In the genomic region with DNA sequence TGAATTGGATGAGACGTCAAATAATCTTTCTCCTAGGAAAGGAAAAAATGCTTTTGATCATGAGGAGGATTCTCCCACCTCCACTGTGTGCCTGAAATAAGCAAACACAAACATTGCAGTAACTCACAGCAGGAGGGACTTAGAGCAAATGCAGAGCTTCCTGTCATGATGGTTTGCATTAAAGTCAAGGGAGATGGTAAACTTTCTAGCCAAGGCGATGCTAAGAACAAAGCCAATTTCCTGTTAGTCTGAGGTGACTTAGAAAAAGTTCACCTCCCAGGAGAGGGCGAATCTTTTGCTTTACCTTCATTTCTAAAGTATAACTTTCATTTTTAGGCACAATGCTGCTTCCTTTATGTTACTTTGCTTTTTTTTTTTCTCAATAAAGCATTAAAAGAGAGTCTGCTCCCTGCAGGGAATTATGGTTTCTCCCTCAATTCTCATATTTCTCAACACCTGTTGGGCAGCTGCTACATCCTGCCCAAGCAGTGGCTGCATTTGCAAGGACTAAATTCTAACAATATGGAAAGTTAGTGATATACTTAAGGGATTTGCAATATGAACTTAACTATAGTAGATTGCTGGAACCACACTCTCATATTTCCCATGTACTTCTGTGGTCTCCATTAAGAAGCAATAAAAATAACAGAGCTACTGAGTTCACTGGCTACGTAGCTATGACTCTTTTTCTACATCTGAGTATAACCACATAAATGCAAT, we compare ENCODE assay signal across 20 cellular contexts.
DNase-seq lines count a peak whose midpoint lies in the region; ATAC-seq and TF ChIP-seq lines count a peak whose summit lies in the region.
"Had no signal": no experiment of that assay in that cellular context is flagged by ENCODE, and none has a peak within 500 bp of the region (broad histone marks: within the 10 kb centered on the region; RNA-seq: fewer than 3 reads in every experiment).

No MANE protein-coding gene starts in this region.

- no peaks in the 10 kb centered on the region for H3F3A ChIP-seq in GM23338 (replicated peaks; ENCODE audit: low read depth)

- H3K79me2 ChIP-seq in GM23338 (replicated peaks; ENCODE audit: insufficient read depth) = no peaks in the 10 kb centered on the region

- TF ChIP-seq POLR2A in breast epithelium (IDR thresholded peaks at IDR 0.05) = no peak

- TF ChIP-seq CTCF in GM23338 (conservative IDR thresholded peaks at IDR 0.05; ENCODE audit: low read depth in 2 of 2) (no peak), endodermal cell (conservative IDR thresholded peaks at IDR 0.05) (no peak), breast epithelium (IDR thresholded peaks at IDR 0.05) (no peak)

- H3K27ac Mint-ChIP-seq in GM23338 = no peak overlapping the region
- H3K27ac Mint-ChIP-seq in endodermal cell = no peak overlapping the region
- H3K27ac Mint-ChIP-seq: activated CD4-positive, alpha-beta memory T cell treated with anti-CD3 and anti-CD28 coated beads, Interleukin-2, amount 10 ng/mL, durations not matched to agents 7 days and 5 days; activated T-helper 2 cell treated with anti-CD3 and anti-CD28 coated beads, Interferon-gamma antibody, Interleukin-2, Interleukin-4, amounts not matched to agents 10 μg/mL and 5 μg/mL and 100 μg/mL, durations not matched to agents 14 hours and 24 hours and 36 hours had no signal

- H3K4me3 Mint-ChIP-seq in GM23338 = peak overlapping the region; percentile 36; the same call in 1 of the 3 replicates
- H3K4me3 Mint-ChIP-seq in endodermal cell = no peak overlapping the region
- H3K4me3 Mint-ChIP-seq: activated CD4-positive, alpha-beta memory T cell treated with anti-CD3 and anti-CD28 coated beads, Interleukin-2, amount 10 ng/mL, durations not matched to agents 7 days and 5 days had no signal

- H4K20me1 ChIP-seq in BLaER1 (no peaks in the 10 kb centered on the region), GM23338 (replicated peaks; ENCODE audit: insufficient read depth) (no peaks in the 10 kb centered on the region)

- intact Hi-C loops in breast epithelium (cut with DNase I; ENCODE audit: low total_unique reads) = loop anchor here (10.0 kb wide), 1 partner anchor 1952 kb away; no protein-coding TSS in a partner anchor

- DNase-seq in GM23338 (ENCODE audit: low spot score) = peak; percentile 77
- DNase-seq in NCI-H69 (lab: John Stamatoyannopoulos, UW) = peak; percentile 75
- DNase-seq in endodermal cell = peak; percentile 65
- no peak for DNase-seq in NCI-H1436 (lab: John Stamatoyannopoulos, UW)
- no peak for DNase-seq in breast epithelium (ENCODE audit: low spot score in 2 of 2)
- DNase-seq: activated CD4-positive, alpha-beta memory T cell treated with anti-CD3 and anti-CD28 coated beads, Interleukin-2, amount 10 ng/mL, durations not matched to agents 7 days and 5 days; Caco-2; colonic mucosa; heart right ventricle; NCI-H1105; NCI-H2107; stimulated activated CD8-positive, alpha-beta memory T cell treated with anti-CD3 and anti-CD28 coated beads, Interleukin-4, amount 100 ng/mL, for 48 hours had no signal

- H3K27me3 Mint-ChIP-seq in GM23338 (ENCODE audit: insufficient read depth, low read depth, poor library complexity) (no peaks in the 10 kb centered on the region), endodermal cell (ENCODE audit: insufficient read depth) (no peaks in the 10 kb centered on the region)
- H3K27me3 Mint-ChIP-seq: activated CD4-positive, alpha-beta memory T cell treated with anti-CD3 and anti-CD28 coated beads, Interleukin-2, amount 10 ng/mL, durations not matched to agents 7 days and 5 days had no signal

- H2AFZ ChIP-seq in GM23338 = no peak overlapping the region

- H3K4me2 ChIP-seq in BLaER1 = peak overlapping the region; percentile 48
- peak overlapping the region; percentile 52 for H3K4me2 ChIP-seq in GM23338

- WGBS in endodermal cell (ENCODE audit: insufficient coverage in 1 of 2, insufficient read length in 1 of 2), 2 experiments = 0 to 46% methylated on average over 1 to 4 of the region's 4 CpGs

- H3K4me3 ChIP-seq in BLaER1 (no peak overlapping the region), GM23338 (0 out of 2 replicates have a peak overlapping the region, but pooled peaks have one; percentile 7), endodermal cell (ENCODE audit: low read length) (peak overlapping the region; percentile 3), breast epithelium (no peak overlapping the region)
- H3K4me3 ChIP-seq: colonic mucosa, heart right ventricle, K562, prostate gland, suprapubic skin had no signal

- H3K36me3 ChIP-seq in BLaER1 = no peaks in the 10 kb centered on the region
- H3K36me3 ChIP-seq in GM23338 (ENCODE audit: insufficient read depth) = no peaks in the 10 kb centered on the region; the same call in 1 of the 2 replicates
- H3K36me3 ChIP-seq in endodermal cell (ENCODE audit: control insufficient read depth, insufficient read depth, low read length) = no peaks in the 10 kb centered on the region
- no peaks in the 10 kb centered on the region for H3K36me3 ChIP-seq in breast epithelium
- H3K36me3 ChIP-seq: colonic mucosa, heart right ventricle, prostate gland, suprapubic skin had no signal

- H3K4me1 Mint-ChIP-seq in GM23338 (peaks cover 14% of the 10 kb centered on the region), endodermal cell (peaks cover 16% of the 10 kb centered on the region)
- H3K4me1 Mint-ChIP-seq: activated CD4-positive, alpha-beta memory T cell treated with anti-CD3 and anti-CD28 coated beads, Interleukin-2, amount 10 ng/mL, durations not matched to agents 7 days and 5 days had no signal

- ATAC-seq in GM23338 = peak; percentile 48
- no peak for ATAC-seq in GM19324 (IDR thresholded peaks at IDR 0.05; ENCODE audit: low FRiP score, unreplicated experiment)
- no peak for ATAC-seq in GM21717 (IDR thresholded peaks at IDR 0.05; ENCODE audit: unreplicated experiment)
- ATAC-seq: heart right ventricle, K562 had no signal

- peaks cover 11% of the 10 kb centered on the region for H3K36me3 Mint-ChIP-seq in GM23338 (ENCODE audit: low read depth)
- H3K36me3 Mint-ChIP-seq in endodermal cell (ENCODE audit: low read depth) = peaks cover 3% of the 10 kb centered on the region

- H3K9ac ChIP-seq in BLaER1 (no peak overlapping the region), endodermal cell (ENCODE audit: extremely low read depth, low read length, poor library complexity, severe bottlenecking) (no peak overlapping the region)

- H3K9me2 ChIP-seq in GM23338 (ENCODE audit: insufficient read depth) = no peaks in the 10 kb centered on the region

- H3K4me1 ChIP-seq in BLaER1 = peaks cover 11% of the 10 kb centered on the region
- H3K4me1 ChIP-seq in GM23338 (ENCODE audit: insufficient read depth) = peaks cover 9% of the 10 kb centered on the region
- H3K4me1 ChIP-seq in endodermal cell (ENCODE audit: control insufficient read depth, insufficient read depth, low read length) = no peaks in the 10 kb centered on the region
- no peaks in the 10 kb centered on the region for H3K4me1 ChIP-seq in breast epithelium
- H3K4me1 ChIP-seq: Caco-2, colonic mucosa, heart right ventricle, prostate gland, suprapubic skin had no signal

- H3K27me3 ChIP-seq in BLaER1 = no peaks in the 10 kb centered on the region
- H3K27me3 ChIP-seq in GM23338 (ENCODE audit: insufficient read depth) = no peaks in the 10 kb centered on the region
- no peaks in the 10 kb centered on the region for H3K27me3 ChIP-seq in endodermal cell (ENCODE audit: control insufficient read depth, insufficient read depth, low read length, poor library complexity, severe bottlenecking)
- H3K27me3 ChIP-seq in breast epithelium = no peaks in the 10 kb centered on the region
- H3K27me3 ChIP-seq: colonic mucosa, heart right ventricle, suprapubic skin had no signal

- H3K27ac ChIP-seq in BLaER1 (no peak overlapping the region), GM23338 (ENCODE audit: low read depth) (no peak overlapping the region), endodermal cell (ENCODE audit: low read depth, low read length) (no peak overlapping the region), breast epithelium (no peak overlapping the region)
- H3K27ac ChIP-seq: colonic mucosa, heart right ventricle, prostate gland, RWPE1, suprapubic skin had no signal

- H3K9me3 Mint-ChIP-seq in GM23338 (peaks cover 11% of the 10 kb centered on the region), endodermal cell (peaks cover 12% of the 10 kb centered on the region)
- H3K9me3 Mint-ChIP-seq: activated CD4-positive, alpha-beta memory T cell treated with anti-CD3 and anti-CD28 coated beads, Interleukin-2, amount 10 ng/mL, durations not matched to agents 7 days and 5 days had no signal

- peaks cover 4% of the 10 kb centered on the region; the same call in 1 of the 2 replicates for H3K9me3 ChIP-seq in BLaER1
- peaks cover 10% of the 10 kb centered on the region for H3K9me3 ChIP-seq in endodermal cell (ENCODE audit: control insufficient read depth, low read length)
- H3K9me3 ChIP-seq in breast epithelium = peaks cover 0 to 7% of the 10 kb centered on the region in 2 donors
- H3K9me3 ChIP-seq: Caco-2, colonic mucosa, prostate gland, suprapubic skin had no signal

TF ChIP-seq in GM23338, 12 proteins besides CTCF, POLR2A, EP300 and RAD21:
- TF ChIP-seq, protein P1, sequence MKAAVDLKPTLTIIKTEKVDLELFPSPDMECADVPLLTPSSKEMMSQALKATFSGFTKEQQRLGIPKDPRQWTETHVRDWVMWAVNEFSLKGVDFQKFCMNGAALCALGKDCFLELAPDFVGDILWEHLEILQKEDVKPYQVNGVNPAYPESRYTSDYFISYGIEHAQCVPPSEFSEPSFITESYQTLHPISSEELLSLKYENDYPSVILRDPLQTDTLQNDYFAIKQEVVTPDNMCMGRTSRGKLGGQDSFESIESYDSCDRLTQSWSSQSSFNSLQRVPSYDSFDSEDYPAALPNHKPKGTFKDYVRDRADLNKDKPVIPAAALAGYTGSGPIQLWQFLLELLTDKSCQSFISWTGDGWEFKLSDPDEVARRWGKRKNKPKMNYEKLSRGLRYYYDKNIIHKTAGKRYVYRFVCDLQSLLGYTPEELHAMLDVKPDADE (IDR thresholded peaks at IDR 0.05) = peak; percentile 75
- TF ChIP-seq NANOG (IDR thresholded peaks at IDR 0.05; ENCODE audit: borderline replicate concordance) (0 out of 2 replicates have a peak, but pooled peaks have one; percentile 50), STAT1 (IDR thresholded peaks at IDR 0.05; ENCODE audit: unreplicated experiment) (no peak)

Comparison
In these comparisons a context has a peak if more than half of its experiments do, and no peak if none do; other contexts are left out.
1. H3K4me3 ChIP-seq: peak in GM23338 (single experiment) and endodermal cell (single experiment); none in BLaER1 (single experiment) and breast epithelium (0 of 3).
2. DNase-seq: peak in GM23338 (single experiment), NCI-H69 (single experiment) and endodermal cell (single experiment); none in NCI-H1436 (single experiment) and breast epithelium (0 of 2).